ENCODE assay signal across 8 cellular contexts in genomic region chr6:30722025-30722279, GRCh38. TPM values are rescaled to one million over a fixed set of nuclear protein-coding genes. Genes with fewer than 3 reads are reported as not detected.
DNase-seq lines count a peak whose midpoint lies in the region; ATAC-seq and TF ChIP-seq lines count a peak whose summit lies in the region.
"Not testable (repeated sequence)": the region's sequence is repeated elsewhere in the genome, so short reads cannot be mapped to it uniquely, and the experiment has no call there.

No MANE protein-coding gene starts in this region.

- 17 to 21% (median 19%) methylated on average over 10 of the region's 10 CpGs for WGBS in heart left ventricle, 4 donors

- peak overlapping the region; percentile 95 for H3K4me3 Mint-ChIP-seq in activated T-helper 1 cell treated with anti-CD3 and anti-CD28 coated beads, Interleukin-12 subunit alpha, Interleukin-12 subunit beta, Interleukin-2, Interleukin-4 antibody, amounts not matched to agents 30 ng/mL and 10 ng/mL and 1 ng/mL, durations not matched to agents 14 hours and 24 hours and 36 hours

- H3K27ac Mint-ChIP-seq in activated T-helper 1 cell treated with anti-CD3 and anti-CD28 coated beads, Interleukin-12 subunit alpha, Interleukin-12 subunit beta, Interleukin-2, Interleukin-4 antibody, amounts not matched to agents 30 ng/mL and 10 ng/mL and 1 ng/mL, durations not matched to agents 14 hours and 24 hours and 36 hours: peak overlapping the region; percentile 83

- H3K4me1 ChIP-seq in A673 (ENCODE audit: insufficient read depth, low read length, poor library complexity, severe bottlenecking) (peaks cover 33% of the 10 kb centered on the region), HAP-1 (peaks cover 29% of the 10 kb centered on the region), Peyer's patch (peaks cover 0 to 38% (median 4%) of the 10 kb centered on the region in 4 donors), heart left ventricle (peaks cover 0 to 68% (median 46%) of the 10 kb centered on the region in 12 donors), mononuclear cell (ENCODE audit: insufficient read depth, low read length) (peaks cover 68% of the 10 kb centered on the region), skeletal muscle satellite cell (ENCODE audit: control insufficient read depth, insufficient read depth, low read length) (peaks cover 48% of the 10 kb centered on the region)
- H3K4me1 ChIP-seq in colonic mucosa: not testable (repeated sequence)

- POLR2A ChIA-PET in A673 (lab: Charles Lee; ENCODE audit: low non-redundant PET): interaction anchor here (1.5 kb wide), 1 partner anchor 43 kb away, joined by 4 read pairs; no protein-coding TSS in a partner anchor

- not testable (repeated sequence) for TF ChIP-seq POLR2A in Peyer's patch (IDR thresholded peaks at IDR 0.05); heart left ventricle (IDR thresholded peaks at IDR 0.05)

- not testable (repeated sequence) for H3K9me3 ChIP-seq in A673 (ENCODE audit: low read depth, low read length, poor library complexity, severe bottlenecking); HAP-1; Peyer's patch; colonic mucosa; heart left ventricle; mononuclear cell (ENCODE audit: low read depth, low read length); skeletal muscle satellite cell (replicated peaks; ENCODE audit: low read length)

- DNase-seq in A673 (ENCODE audit: low spot score): peak; percentile 29
- not testable (repeated sequence) for DNase-seq in HAP-1 (ENCODE audit: low spot score in 2 of 2); activated T-helper 1 cell treated with anti-CD3 and anti-CD28 coated beads, Interleukin-12 subunit alpha, Interleukin-12 subunit beta, Interleukin-2, Interleukin-4 antibody, amounts not matched to agents 30 ng/mL and 10 ng/mL and 1 ng/mL, durations not matched to agents 14 hours and 24 hours and 36 hours (ENCODE audit: low spot score)
- peak in 2 of 3 donors; percentile 25 to 61 for DNase-seq in Peyer's patch
- peak; percentile 33 for DNase-seq in colonic mucosa
- peak in 2 of 5 donors; percentile 48 to 56 for DNase-seq in heart left ventricle

- peaks cover 55% of the 10 kb centered on the region for H3K4me1 Mint-ChIP-seq in activated T-helper 1 cell treated with anti-CD3 and anti-CD28 coated beads, Interleukin-12 subunit alpha, Interleukin-12 subunit beta, Interleukin-2, Interleukin-4 antibody, amounts not matched to agents 30 ng/mL and 10 ng/mL and 1 ng/mL, durations not matched to agents 14 hours and 24 hours and 36 hours (ENCODE audit: low read depth)

- not testable (repeated sequence) for ATAC-seq in heart left ventricle

- H3K4me2 ChIP-seq in skeletal muscle satellite cell (ENCODE audit: low read length): peak overlapping the region; percentile 98

- H3K9ac ChIP-seq in colonic mucosa (ENCODE audit: low read depth in 2 of 2, low read length in 2 of 2): peak overlapping the region; percentile 87 to 89
- peak overlapping the region; percentile 98 for H3K9ac ChIP-seq in skeletal muscle satellite cell (ENCODE audit: low read depth, low read length)

- not testable (repeated sequence) for TF ChIP-seq CTCF in A673 (conservative IDR thresholded peaks at IDR 0.05; ENCODE audit: low read depth, low read length); Peyer's patch (IDR thresholded peaks at IDR 0.05); colonic mucosa (IDR thresholded peaks at IDR 0.05); heart left ventricle (IDR thresholded peaks at IDR 0.05)

- H3K36me3 Mint-ChIP-seq in activated T-helper 1 cell treated with anti-CD3 and anti-CD28 coated beads, Interleukin-12 subunit alpha, Interleukin-12 subunit beta, Interleukin-2, Interleukin-4 antibody, amounts not matched to agents 30 ng/mL and 10 ng/mL and 1 ng/mL, durations not matched to agents 14 hours and 24 hours and 36 hours (ENCODE audit: low read depth): peaks cover 53% of the 10 kb centered on the region

- not testable (repeated sequence) for H3K27me3 Mint-ChIP-seq in activated T-helper 1 cell treated with anti-CD3 and anti-CD28 coated beads, Interleukin-12 subunit alpha, Interleukin-12 subunit beta, Interleukin-2, Interleukin-4 antibody, amounts not matched to agents 30 ng/mL and 10 ng/mL and 1 ng/mL, durations not matched to agents 14 hours and 24 hours and 36 hours (ENCODE audit: insufficient read depth)

- in situ Hi-C loops in HAP-1 (cut with MboI; ENCODE audit: low sequenced_read_pairs): loop anchor here (5.0 kb wide), 1 partner anchor 105 kb away; the partner anchor contains the start of genes MRPS18B and PPP1R10

- not testable (repeated sequence) for H3K9me3 Mint-ChIP-seq in activated T-helper 1 cell treated with anti-CD3 and anti-CD28 coated beads, Interleukin-12 subunit alpha, Interleukin-12 subunit beta, Interleukin-2, Interleukin-4 antibody, amounts not matched to agents 30 ng/mL and 10 ng/mL and 1 ng/mL, durations not matched to agents 14 hours and 24 hours and 36 hours

- not testable (repeated sequence) for BruUV-seq in A673 (replicated peaks; lab: Mats Ljungman, UMichigan)

- intact Hi-C loops in A673 (cut with micrococcal nuclease; ENCODE audit: unreplicated experiment): loop anchor here (1.0 kb wide), 1 partner anchor 43 kb away; no protein-coding TSS in a partner anchor
- intact Hi-C loops in activated T-helper 1 cell treated with anti-CD3 and anti-CD28 coated beads, Interleukin-12 subunit alpha, Interleukin-12 subunit beta, Interleukin-2, Interleukin-4 antibody, amounts not matched to agents 30 ng/mL and 10 ng/mL and 1 ng/mL, durations not matched to agents 14 hours and 24 hours and 36 hours (cut with micrococcal nuclease): loop anchor here (1.0 kb wide), 2 partner anchors 9 to 43 kb away; no protein-coding TSS in a partner anchor
- intact Hi-C loops in colonic mucosa (cut with DNase I): loop anchor here (1.0 kb wide), 1 partner anchor 43 kb away; no protein-coding TSS in a partner anchor
- intact Hi-C loops in heart left ventricle (cut with DNase I): loop anchor here (1.0 to 10.0 kb wide), 10 partner anchors 21 to 363 kb away; partner anchors contain the start of genes GNL1 (in 2 of the 10), MRPS18B (in 2 of the 10), PPP1R10 (in 2 of the 10) and PRR3 (in 2 of the 10)

- H3K27ac ChIP-seq in A673 (ENCODE audit: low read depth, low read length, poor library complexity, severe bottlenecking) (peak overlapping the region; percentile 98), Peyer's patch (peak overlapping the region; percentile 90 to 95 (median 92)), colonic mucosa (peak overlapping the region; percentile 95), heart left ventricle (peak overlapping the region in 11 of 12 donors; percentile 72 to 99 (median 96))

- H3K4me3 ChIP-seq in A673 (ENCODE audit: low read depth, low read length, poor library complexity, severe bottlenecking) (peak overlapping the region; percentile 94), HAP-1 (peak overlapping the region; percentile 69), Peyer's patch (peak overlapping the region; percentile 69 to 71 (median 70)), colonic mucosa (peak overlapping the region; percentile 80), heart left ventricle (peak overlapping the region in 11 of 12 donors; percentile 66 to 94 (median 86)), mononuclear cell (ENCODE audit: low read length) (peak overlapping the region; percentile 100), skeletal muscle satellite cell (ENCODE audit: low read length) (peak overlapping the region; percentile 95)

- H3K27me3 ChIP-seq in A673 (replicated peaks; ENCODE audit: insufficient read depth, low read depth, low read length, poor library complexity); HAP-1 (ENCODE audit: low read depth); Peyer's patch; colonic mucosa; heart left ventricle; mononuclear cell (ENCODE audit: insufficient read depth, low read length); skeletal muscle satellite cell (ENCODE audit: control insufficient read depth, insufficient read depth, low read length): not testable (repeated sequence)

- CTCF ChIA-PET in A673 (lab: Charles Lee): interaction anchor here (2.1 kb wide), 1 partner anchor 43 kb away, joined by 11 read pairs; no protein-coding TSS in a partner anchor

- H3K36me3 ChIP-seq in A673 (ENCODE audit: insufficient read depth, low read length, poor library complexity, severe bottlenecking) (peaks cover 45% of the 10 kb centered on the region), HAP-1 (replicated peaks) (peaks cover 57% of the 10 kb centered on the region), Peyer's patch (peaks cover 0 to 43% (median 0%) of the 10 kb centered on the region in 3 donors), colonic mucosa (peaks cover 20% of the 10 kb centered on the region), heart left ventricle (peaks cover 0 to 53% (median 43%) of the 10 kb centered on the region in 9 donors), skeletal muscle satellite cell (ENCODE audit: insufficient read depth, low read length) (peaks cover 46% of the 10 kb centered on the region)

RNA-seq across cellular contexts. Expression of gene TUBB, which starts 1.8 kb away (rescaled TPM):
- total RNA-seq in A673 (2021) (1,864 and 1,936 TPM in 2 replicates), Peyer's patch (100 to 1,000 TPM in 1 of 4 donors, 10 to 100 TPM in 3; 69.9 to 188 (median 95.6) TPM), colonic mucosa (100 to 1,000 TPM; 213 to 605 TPM), heart left ventricle (100 to 1,000 TPM; 183 to 474 (median 238) TPM), mononuclear cell (99.5 TPM)
- 1,001 and 1,002 TPM in 2 replicates for total RNA-seq in activated T-helper 1 cell treated with anti-CD3 and anti-CD28 coated beads, Interleukin-12 subunit alpha, Interleukin-12 subunit beta, Interleukin-2, Interleukin-4 antibody, amounts not matched to agents 30 ng/mL and 10 ng/mL and 1 ng/mL, durations not matched to agents 14 hours and 24 hours and 36 hours
- 100 to 1,000 TPM; 195 to 497 TPM for polyA plus RNA-seq in heart left ventricle
- total RNA-seq in skeletal muscle satellite cell (2012; rRNA removed): 624 and 1,061 TPM in 2 replicates

RNA-seq across cellular contexts. Expression of gene MDC1, which starts 4.9 kb away (rescaled TPM):
- total RNA-seq in A673 (2021) (52.9 and 53.4 TPM in 2 replicates), Peyer's patch (10 to 100 TPM in 3 of 4 donors, 1 to 10 TPM in 1; 7.5 to 51.2 (median 19.4) TPM), colonic mucosa (10 to 100 TPM; 14.0 to 59.0 TPM), heart left ventricle (10 to 100 TPM; 10.6 to 25.0 (median 17.5) TPM), mononuclear cell (6.4 TPM)
- 93.7 and 95.7 TPM in 2 replicates for total RNA-seq in activated T-helper 1 cell treated with anti-CD3 and anti-CD28 coated beads, Interleukin-12 subunit alpha, Interleukin-12 subunit beta, Interleukin-2, Interleukin-4 antibody, amounts not matched to agents 30 ng/mL and 10 ng/mL and 1 ng/mL, durations not matched to agents 14 hours and 24 hours and 36 hours
- polyA plus RNA-seq in heart left ventricle: 10 to 100 TPM in 1 of 2 donors, 1 to 10 TPM in 1; 8.6 to 13.9 TPM
- total RNA-seq in skeletal muscle satellite cell (2012; rRNA removed): 6.1 and 7.6 TPM in 2 replicates

RNA-seq across cellular contexts. Expression of gene FLOT1, which starts 20.5 kb away (rescaled TPM):
- total RNA-seq in A673 (2021): 116 and 120 TPM in 2 replicates
- 100 to 1,000 TPM in 2 of 4 donors, 10 to 100 TPM in 2; 74.1 to 151 (median 100) TPM for total RNA-seq in Peyer's patch
- total RNA-seq in activated T-helper 1 cell treated with anti-CD3 and anti-CD28 coated beads, Interleukin-12 subunit alpha, Interleukin-12 subunit beta, Interleukin-2, Interleukin-4 antibody, amounts not matched to agents 30 ng/mL and 10 ng/mL and 1 ng/mL, durations not matched to agents 14 hours and 24 hours and 36 hours: 252 and 262 TPM in 2 replicates
- total RNA-seq in colonic mucosa: 100 to 1,000 TPM; 130 to 158 TPM
- 100 to 1,000 TPM; 166 to 282 (median 211) TPM for total RNA-seq in heart left ventricle
- polyA plus RNA-seq in heart left ventricle: 100 to 1,000 TPM; 291 to 310 TPM
- 68.1 TPM for total RNA-seq in mononuclear cell
- 71.9 and 75.3 TPM in 2 replicates for total RNA-seq in skeletal muscle satellite cell (2012; rRNA removed)

RNA-seq across cellular contexts. Expression of gene IER3, which starts 22.4 kb away (rescaled TPM):
- total RNA-seq in A673 (2021): 33.5 and 34.6 TPM in 2 replicates
- total RNA-seq in Peyer's patch: 10 to 100 TPM in 3 of 4 donors, 1 to 10 TPM in 1; 6.7 to 16.4 (median 13.2) TPM
- total RNA-seq in activated T-helper 1 cell treated with anti-CD3 and anti-CD28 coated beads, Interleukin-12 subunit alpha, Interleukin-12 subunit beta, Interleukin-2, Interleukin-4 antibody, amounts not matched to agents 30 ng/mL and 10 ng/mL and 1 ng/mL, durations not matched to agents 14 hours and 24 hours and 36 hours: 578 and 603 TPM in 2 replicates
- total RNA-seq in colonic mucosa: 10 to 100 TPM; 47.2 to 92.8 TPM
- 100 to 1,000 TPM in 2 of 9 donors, 10 to 100 TPM in 6, 1 to 10 TPM in 1; 8.7 to 127 (median 69.8) TPM for total RNA-seq in heart left ventricle
- polyA plus RNA-seq in heart left ventricle: 100 to 1,000 TPM in 1 of 2 donors, 10 to 100 TPM in 1; 33.3 to 119 TPM
- 546 TPM for total RNA-seq in mononuclear cell
- 18.5 and 35.2 TPM in 2 replicates for total RNA-seq in skeletal muscle satellite cell (2012; rRNA removed)

RNA-seq across cellular contexts. Expression of gene NRM, which starts 31.2 kb away (rescaled TPM):
- total RNA-seq in A673 (2021) (49.8 and 54.4 TPM in 2 replicates), Peyer's patch (1 to 10 TPM in 2 of 4 donors, not detected in 2; 2.0 to 2.7 TPM), colonic mucosa (10 to 100 TPM in 1 of 2 donors, 1 to 10 TPM in 1; 7.4 to 19.2 TPM), heart left ventricle (1 to 10 TPM; 2.2 to 9.6 (median 3.9) TPM), mononuclear cell (4.5 TPM)
- total RNA-seq in activated T-helper 1 cell treated with anti-CD3 and anti-CD28 coated beads, Interleukin-12 subunit alpha, Interleukin-12 subunit beta, Interleukin-2, Interleukin-4 antibody, amounts not matched to agents 30 ng/mL and 10 ng/mL and 1 ng/mL, durations not matched to agents 14 hours and 24 hours and 36 hours: 15.5 and 15.9 TPM in 2 replicates
- 1 to 10 TPM; 5.6 to 8.6 TPM for polyA plus RNA-seq in heart left ventricle
- total RNA-seq in skeletal muscle satellite cell (2012; rRNA removed): 2.4 and 3.3 TPM in 2 replicates
